Comparison of ENCODE assay signal across 1 cellular context in genomic region chr6:21864211-21864610, GRCh38.
TF ChIP-seq lines count a peak whose summit lies in the region.

No MANE protein-coding gene starts in this region.

TF ChIP-seq in WTC11, 78 proteins besides CTCF, POLR2A, EP300 and RAD21 (continued from another document):
- TF ChIP-seq ZNF532 (CRISPR knock-in tag; IDR thresholded peaks at IDR 0.05; ENCODE audit: borderline replicate concordance): no peak
- no peak for TF ChIP-seq ETV6 (CRISPR knock-in tag; IDR thresholded peaks at IDR 0.05)
- TF ChIP-seq RORB (CRISPR knock-in tag; IDR thresholded peaks at IDR 0.05): no peak
- TF ChIP-seq, protein P1, sequence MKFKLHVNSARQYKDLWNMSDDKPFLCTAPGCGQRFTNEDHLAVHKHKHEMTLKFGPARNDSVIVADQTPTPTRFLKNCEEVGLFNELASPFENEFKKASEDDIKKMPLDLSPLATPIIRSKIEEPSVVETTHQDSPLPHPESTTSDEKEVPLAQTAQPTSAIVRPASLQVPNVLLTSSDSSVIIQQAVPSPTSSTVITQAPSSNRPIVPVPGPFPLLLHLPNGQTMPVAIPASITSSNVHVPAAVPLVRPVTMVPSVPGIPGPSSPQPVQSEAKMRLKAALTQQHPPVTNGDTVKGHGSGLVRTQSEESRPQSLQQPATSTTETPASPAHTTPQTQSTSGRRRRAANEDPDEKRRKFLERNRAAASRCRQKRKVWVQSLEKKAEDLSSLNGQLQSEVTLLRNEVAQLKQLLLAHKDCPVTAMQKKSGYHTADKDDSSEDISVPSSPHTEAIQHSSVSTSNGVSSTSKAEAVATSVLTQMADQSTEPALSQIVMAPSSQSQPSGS (CRISPR knock-in tag; IDR thresholded peaks at IDR 0.05; ENCODE audit: borderline replicate concordance, low read depth): no peak
- no peak for TF ChIP-seq MYBL2 (CRISPR knock-in tag; IDR thresholded peaks at IDR 0.05)
- TF ChIP-seq, protein P2, sequence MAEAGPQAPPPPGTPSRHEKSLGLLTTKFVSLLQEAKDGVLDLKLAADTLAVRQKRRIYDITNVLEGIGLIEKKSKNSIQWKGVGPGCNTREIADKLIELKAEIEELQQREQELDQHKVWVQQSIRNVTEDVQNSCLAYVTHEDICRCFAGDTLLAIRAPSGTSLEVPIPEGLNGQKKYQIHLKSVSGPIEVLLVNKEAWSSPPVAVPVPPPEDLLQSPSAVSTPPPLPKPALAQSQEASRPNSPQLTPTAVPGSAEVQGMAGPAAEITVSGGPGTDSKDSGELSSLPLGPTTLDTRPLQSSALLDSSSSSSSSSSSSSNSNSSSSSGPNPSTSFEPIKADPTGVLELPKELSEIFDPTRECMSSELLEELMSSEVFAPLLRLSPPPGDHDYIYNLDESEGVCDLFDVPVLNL (CRISPR knock-in tag; IDR thresholded peaks at IDR 0.05; ENCODE audit: borderline replicate concordance, low read depth): no peak
